In genomic region chr2:25362049-25362563, GRCh38 we compare ENCODE assay signal across 1 cellular context.
TF ChIP-seq lines count a peak whose summit lies in the region.

No MANE protein-coding gene starts in this region.

TF ChIP-seq in HepG2, 621 proteins besides CTCF, POLR2A, EP300 and RAD21 (continued from another document and continues in another):
- TF ChIP-seq ZSCAN5A (CRISPR knock-in tag; IDR thresholded peaks at IDR 0.05; ENCODE audit: borderline replicate concordance) (no peak), ZGPAT (CRISPR knock-in tag; IDR thresholded peaks at IDR 0.05) (peak; percentile 60; the same call in 1 of the 2 replicates), MXD4 (CRISPR knock-in tag; IDR thresholded peaks at IDR 0.05) (no peak), ZNF609 (CRISPR knock-in tag; IDR thresholded peaks at IDR 0.05; ENCODE audit: borderline replicate concordance) (peak; percentile 60; the same call in 1 of the 2 replicates), ZNF713 (CRISPR knock-in tag; IDR thresholded peaks at IDR 0.05) (peak; percentile 85; the same call in 1 of the 2 replicates), KDM4B (CRISPR knock-in tag; IDR thresholded peaks at IDR 0.05) (peak; percentile 76; the same call in 1 of the 2 replicates), ZBTB34 (CRISPR knock-in tag; IDR thresholded peaks at IDR 0.05) (no peak), ZBTB49 (CRISPR knock-in tag; IDR thresholded peaks at IDR 0.05; ENCODE audit: borderline replicate concordance) (no peak), EED (CRISPR knock-in tag; IDR thresholded peaks at IDR 0.05) (no peak), FOXA1 (IDR thresholded peaks at IDR 0.05) (no peak), FOXA1 (CRISPR knock-in tag; IDR thresholded peaks at IDR 0.05) (peak; percentile 66), ZNF574 (CRISPR knock-in tag; IDR thresholded peaks at IDR 0.05) (peak; percentile 71), AGO1 (IDR thresholded peaks at IDR 0.05; ENCODE audit: low read depth, low read length, poor library complexity, severe bottlenecking) (no peak), BHLHE40 (IDR thresholded peaks at IDR 0.05; ENCODE audit: low read length) (0 out of 2 replicates have a peak, but pooled peaks have one; percentile 33), ZNF282 (IDR thresholded peaks at IDR 0.05; ENCODE audit: partially characterized antibody) (no peak), SP2 (CRISPR knock-in tag; IDR thresholded peaks at IDR 0.05) (no peak; the same call in 1 of the 2 replicates), ZBTB42 (CRISPR knock-in tag; IDR thresholded peaks at IDR 0.05) (no peak), CREB1 (IDR thresholded peaks at IDR 0.05) (no peak), CREB1 (CRISPR knock-in tag; IDR thresholded peaks at IDR 0.05) (peak; percentile 55; the same call in 1 of the 2 replicates), AHR (CRISPR knock-in tag; IDR thresholded peaks at IDR 0.05) (peak; percentile 50; the same call in 1 of the 2 replicates), TFAP4 (IDR thresholded peaks at IDR 0.05; ENCODE audit: borderline replicate concordance, low read depth) (no peak; the same call in 1 of the 2 replicates), ZNF7 (CRISPR knock-in tag; IDR thresholded peaks at IDR 0.05) (no peak), ZNF10 (CRISPR knock-in tag; IDR thresholded peaks at IDR 0.05; ENCODE audit: borderline replicate concordance, low read depth) (no peak), MYPOP (CRISPR knock-in tag; IDR thresholded peaks at IDR 0.05) (0 out of 2 replicates have a peak, but pooled peaks have one; percentile 63), ZC3H4 (CRISPR knock-in tag; IDR thresholded peaks at IDR 0.05; ENCODE audit: borderline replicate concordance) (no peak), ZBTB43 (CRISPR knock-in tag; conservative IDR thresholded peaks at IDR 0.05) (0 out of 2 replicates have a peak, but pooled peaks have one; percentile 15), YEATS2 (CRISPR knock-in tag; IDR thresholded peaks at IDR 0.05; ENCODE audit: borderline replicate concordance) (peak; percentile 65; the same call in 1 of the 2 replicates), U2AF2 (IDR thresholded peaks at IDR 0.05; ENCODE audit: low read depth, low read length) (no peak), SMAD3 (CRISPR knock-in tag; IDR thresholded peaks at IDR 0.05) (peak; percentile 41; the same call in 1 of the 2 replicates), TRAFD1 (CRISPR knock-in tag; IDR thresholded peaks at IDR 0.05; ENCODE audit: borderline replicate concordance) (no peak), ZBTB3 (CRISPR knock-in tag; IDR thresholded peaks at IDR 0.05; ENCODE audit: borderline replicate concordance, low read depth) (no peak), ZNF775 (CRISPR knock-in tag; IDR thresholded peaks at IDR 0.05; ENCODE audit: borderline replicate concordance) (no peak), THRA (CRISPR knock-in tag; IDR thresholded peaks at IDR 0.05; ENCODE audit: borderline replicate concordance) (peak; percentile 48), SMARCC2 (IDR thresholded peaks at IDR 0.05) (no peak), ZNF543 (CRISPR knock-in tag; IDR thresholded peaks at IDR 0.05) (0 out of 2 replicates have a peak, but pooled peaks have one; percentile 39), ZSCAN29 (CRISPR knock-in tag; conservative IDR thresholded peaks at IDR 0.05) (peak; percentile 80; the same call in 1 of the 2 replicates), SRSF1 (optimal IDR thresholded peaks at IDR 0.05; ENCODE audit: low read depth, low read length) (peak; percentile 37)
